Comparison of ENCODE assay signal across 30 cellular contexts in genomic region chr18:46727177-46727576, GRCh38. TPM values are rescaled to one million over a fixed set of nuclear protein-coding genes. Genes with fewer than 3 reads are reported as not detected.
"Had no signal": no experiment of that assay in that cellular context is flagged by ENCODE, and none has a peak within 500 bp of the region (broad histone marks: within the 10 kb centered on the region; RNA-seq: fewer than 3 reads in every experiment).

No MANE protein-coding gene starts in this region.

- H2AFZ ChIP-seq: hepatocyte had no signal

- H3K27ac ChIP-seq: hepatocyte, left ventricle myocardium inferior, neutrophil, ovary, right atrium auricular region, right lobe of liver, stomach, thoracic aorta, tibial artery, upper lobe of right lung had no signal

- H3K4me3 ChIP-seq: heart right ventricle, hepatocyte, left ventricle myocardium inferior, lung, mucosa of descending colon, ovary, right atrium auricular region, right lobe of liver, smooth muscle cell, stomach, thoracic aorta, tibial artery, upper lobe of right lung had no signal

- H3K4me3 Mint-ChIP-seq: naive thymus-derived CD4-positive, alpha-beta T cell; nephron; neural crest cell; stimulated activated memory B cell treated with anti-CD40 and anti-IgM and Interleukin-4, amounts not matched to agents 10 μg/mL and 1 μg/mL and 100 μg/mL, for 72 hours had no signal

- ATAC-seq: heart right ventricle; mucosa of descending colon; naive thymus-derived CD4-positive, alpha-beta T cell; right lobe of liver; stimulated activated memory B cell treated with anti-CD40 and anti-IgM and Interleukin-4, amounts not matched to agents 10 μg/mL and 1 μg/mL and 100 μg/mL, for 72 hours; stimulated activated naive CD8-positive, alpha-beta T cell treated with anti-CD3 and anti-CD28 coated beads, Interleukin-15, Interleukin-2, amounts not matched to agents 100 U/mL and 50 U/mL, for 24 hours; upper lobe of right lung had no signal

- H3K36me3 ChIP-seq: neutrophil, ovary, right atrium auricular region, right lobe of liver, stomach, thoracic aorta, tibial artery, upper lobe of right lung had no signal

- H3K4me2 ChIP-seq: hepatocyte, smooth muscle cell had no signal

- H3K4me1 Mint-ChIP-seq: nephron; neural crest cell; stimulated activated memory B cell treated with anti-CD40 and anti-IgM and Interleukin-4, amounts not matched to agents 10 μg/mL and 1 μg/mL and 100 μg/mL, for 72 hours had no signal

- H3K36me3 Mint-ChIP-seq: stimulated activated memory B cell treated with anti-CD40 and anti-IgM and Interleukin-4, amounts not matched to agents 10 μg/mL and 1 μg/mL and 100 μg/mL, for 72 hours had no signal

- H3K27me3 ChIP-seq: heart right ventricle, hepatocyte, neutrophil, ovary, right atrium auricular region, right lobe of liver, stomach, tibial artery, upper lobe of right lung had no signal

- H3K9me3 ChIP-seq: neutrophil, ovary, right lobe of liver had no signal

- DNase-seq: heart right ventricle; islet precursor cell; left ventricle myocardium inferior; mesendoderm; midbrain; mucosa of descending colon; naive thymus-derived CD4-positive, alpha-beta T cell; occipital lobe; ovary; right lobe of liver; stimulated activated CD4-positive, alpha-beta T cell treated with anti-CD3 and anti-CD28 coated beads, Interleukin-1b, Interleukin-23, amount 100 ng/mL, for 48 hours; stimulated activated CD4-positive, alpha-beta T cell treated with anti-CD3 and anti-CD28 coated beads, Interleukin-2, amount 100 ng/mL, for 48 hours; stimulated activated CD4-positive, alpha-beta T cell treated with anti-CD3 and anti-CD28 coated beads, Interleukin-4, amount 100 ng/mL, for 4 hours; stimulated activated CD8-positive, alpha-beta memory T cell treated with anti-CD3 and anti-CD28 coated beads, Interleukin-4, amount 100 ng/mL, for 48 hours; stimulated activated naive CD8-positive, alpha-beta T cell treated with anti-CD3 and anti-CD28 coated beads, Interleukin-15, Interleukin-2, amounts not matched to agents 100 U/mL and 50 U/mL, for 24 hours; stomach; tibial artery; trophoblast cell; upper lobe of right lung had no signal

- H3K4me1 ChIP-seq: left ventricle myocardium inferior, right atrium auricular region, right lobe of liver, stomach, tibial artery, upper lobe of right lung had no signal

- H3K27ac Mint-ChIP-seq: naive thymus-derived CD4-positive, alpha-beta T cell; nephron; stimulated activated memory B cell treated with anti-CD40 and anti-IgM and Interleukin-4, amounts not matched to agents 10 μg/mL and 1 μg/mL and 100 μg/mL, for 72 hours had no signal

RNA-seq across cellular contexts. Expression of gene ST8SIA5, which starts 29.7 kb away (rescaled TPM):
- total RNA-seq: hepatocyte, lower leg skin, pulmonary artery endothelial cell, upper lobe of right lung had no signal
- polyA plus RNA-seq: naive thymus-derived CD4-positive, alpha-beta T cell; smooth muscle cell had no signal
